1 cellular context compared by ENCODE assay signal in genomic region chr4:139619644-139620043, GRCh38.
TF ChIP-seq lines count a peak whose summit lies in the region.

No MANE protein-coding gene starts in this region.

TF ChIP-seq in HCT116, 20 proteins besides CTCF, POLR2A, EP300 and RAD21 (continued from another document):
- TF ChIP-seq REST (IDR thresholded peaks at IDR 0.05; ENCODE audit: low read depth) (no peak), EZH2 (IDR thresholded peaks at IDR 0.05) (no peak), ELF1 (IDR thresholded peaks at IDR 0.05; ENCODE audit: borderline replicate concordance, low read depth) (no peak), CEBPB (IDR thresholded peaks at IDR 0.05; ENCODE audit: low read depth) (no peak), ZBTB33 (IDR thresholded peaks at IDR 0.05; ENCODE audit: extremely low read depth, insufficient replicate concordance, low read length) (no peak), EGR1 (IDR thresholded peaks at IDR 0.05; ENCODE audit: low read depth) (no peak), TCF7L2 (IDR thresholded peaks at IDR 0.05; ENCODE audit: borderline replicate concordance, extremely low read depth, insufficient read depth, insufficient read length) (no peak), ATF3 (IDR thresholded peaks at IDR 0.05) (no peak), CBX3 (IDR thresholded peaks at IDR 0.05; ENCODE audit: low read depth) (no peak), FOSL1 (IDR thresholded peaks at IDR 0.05; ENCODE audit: low read depth) (no peak), YY1 (IDR thresholded peaks at IDR 0.05; ENCODE audit: extremely low read depth, insufficient replicate concordance, low read depth, low read length) (no peak), SRF (IDR thresholded peaks at IDR 0.05; ENCODE audit: low read depth) (no peak), MAX (IDR thresholded peaks at IDR 0.05) (no peak), POLR2AphosphoS5 (IDR thresholded peaks at IDR 0.05; ENCODE audit: low read depth, low read length) (no peak), ZFX (IDR thresholded peaks at IDR 0.05) (no peak)
